In the genomic region with DNA sequence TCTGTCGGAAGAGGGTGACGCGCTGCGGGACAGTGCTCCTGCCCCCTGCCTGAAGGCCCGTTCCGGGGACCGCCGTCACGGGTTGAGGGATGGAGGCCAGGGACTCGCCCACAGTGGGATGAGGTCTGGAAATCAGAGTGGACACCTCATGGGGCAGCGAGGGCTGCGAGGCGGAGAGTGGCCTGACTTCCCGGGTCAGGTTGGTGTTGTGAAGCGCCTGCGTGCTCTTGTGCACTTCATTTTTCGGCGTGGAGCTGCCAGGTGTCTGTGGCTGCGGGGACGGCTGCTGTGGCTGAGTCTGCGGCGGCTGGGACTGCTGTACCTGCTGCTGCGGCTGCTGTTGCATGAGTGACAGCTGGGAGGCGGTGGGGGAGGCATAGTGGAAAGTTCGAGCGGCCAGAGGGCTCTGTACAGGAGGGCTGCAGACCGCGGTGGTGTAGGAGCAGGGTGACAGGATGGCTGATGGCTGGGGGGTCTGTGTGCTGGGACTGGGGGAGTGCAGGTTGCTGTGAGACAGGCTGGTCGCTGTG, we compare ENCODE assay signal across 1 cellular context.
TF ChIP-seq lines count a peak whose summit lies in the region.

No MANE protein-coding gene starts in this region.

TF ChIP-seq in WTC11, 78 proteins besides CTCF, POLR2A, EP300 and RAD21 (continued from another document):
- TF ChIP-seq NR3C1 (CRISPR knock-in tag; conservative IDR thresholded peaks at IDR 0.05; ENCODE audit: low read depth): no peak
TF ChIP-seq in WTC11: peak in this region for 0.
